26 cellular contexts compared by ENCODE assay signal in the genomic region with DNA sequence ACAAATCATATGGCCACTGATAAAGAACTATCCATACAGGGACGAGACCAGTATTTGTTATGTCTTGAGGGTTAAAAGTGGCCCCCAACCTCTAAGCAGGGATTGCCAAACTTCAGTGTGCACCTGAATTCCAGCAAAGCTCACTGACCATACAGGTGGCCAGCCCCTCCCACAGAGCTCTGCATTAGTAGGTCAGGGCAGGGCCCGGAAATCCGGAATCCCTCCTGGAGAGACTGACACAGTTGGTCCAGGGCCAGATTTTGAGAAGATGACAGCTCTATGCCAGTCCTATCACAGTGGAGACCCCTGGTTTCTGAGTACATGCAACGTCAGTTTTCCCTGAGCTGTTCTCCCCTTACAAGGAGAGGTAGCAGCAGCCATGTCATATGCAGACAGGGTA. TPM values are rescaled to one million over a fixed set of nuclear protein-coding genes. Genes with fewer than 3 reads are reported as not detected.
DNase-seq lines count a peak whose midpoint lies in the region; ATAC-seq and TF ChIP-seq lines count a peak whose summit lies in the region.
"Had no signal": no experiment of that assay in that cellular context is flagged by ENCODE, and none has a peak within 500 bp of the region (broad histone marks: within the 10 kb centered on the region; RNA-seq: fewer than 3 reads in every experiment).

No MANE protein-coding gene starts in this region.

- 0 out of 2 replicates have a peak, but pooled peaks cover 4% of the 10 kb centered on the region for H3K27me3 ChIP-seq in BLaER1
- H3K27me3 ChIP-seq: BE2C had no signal

- H3K27ac ChIP-seq in BLaER1 (peak overlapping the region; percentile 67; the same call in 1 of the 2 replicates), coronary artery (no peak overlapping the region)
- H3K27ac ChIP-seq: PC-9 had no signal

- no peaks in the 10 kb centered on the region for H3K36me3 ChIP-seq in BLaER1
- H3K36me3 ChIP-seq: BE2C, HAP-1 had no signal

- H4K20me1 ChIP-seq in BLaER1, result peaks cover 70% of the 10 kb centered on the region

- intact Hi-C loops in left colon (cut with DNase I, micrococcal nuclease) (no loop called here), posterior vena cava (cut with DNase I) (loop anchor here in 1 of 2 donors (10.0 kb wide), 1 partner anchor 176 kb away; no protein-coding TSS in a partner anchor)

- H3K4me1 ChIP-seq in BLaER1, result peaks cover 80% of the 10 kb centered on the region
- H3K4me1 ChIP-seq: BE2C, HAP-1 had no signal

- DNase-seq in HT-29 (ENCODE audit: low spot score) (peak; percentile 49), left colon (no peak), posterior vena cava (ENCODE audit: low spot score) (peak; percentile 72), NCI-H2029 (lab: John Stamatoyannopoulos, UW) (no peak), coronary artery (ENCODE audit: low spot score) (no peak)
- no peak for DNase-seq in activated CD4-positive, alpha-beta T cell treated with anti-CD3 and anti-CD28 coated beads for 1 hour
- DNase-seq: 8988T; ACHN; BE2C; CD4-positive, CD25-positive, alpha-beta regulatory T cell; IMR-90; KG1; NCI-H1048; NCI-H1417; NCI-H1694; NCI-H2081; NCI-H2227 treated with DMSO at 0.1 percent for 48 hours; NCI-H526 treated with DMSO at 0.1 percent for 48 hours; PC-9; Right ventricle myocardium superior had no signal

- H3K4me2 ChIP-seq in BLaER1, result peak overlapping the region; percentile 91
- H3K4me2 ChIP-seq: PC-9 had no signal

- peak overlapping the region; percentile 7; the same call in 1 of the 2 replicates for H3K9ac ChIP-seq in BLaER1

- H3K4me3 ChIP-seq in BLaER1, result no peak overlapping the region
- no peak overlapping the region for H3K4me3 ChIP-seq in coronary artery
- H3K4me3 ChIP-seq: HAP-1, PC-9 had no signal

- no peak for TF ChIP-seq CTCF in coronary artery (IDR thresholded peaks at IDR 0.05)

- H3K9me3 ChIP-seq in BLaER1, result no peaks in the 10 kb centered on the region
- H3K9me3 ChIP-seq: BE2C, HAP-1 had no signal

- peak; percentile 21 for ATAC-seq in left colon
- ATAC-seq in HG03521 (IDR thresholded peaks at IDR 0.05; ENCODE audit: unreplicated experiment), result no peak

RNA-seq across cellular contexts. Expression of a gene that starts 20.8 kb away (rescaled TPM):
- 37.3 and 44.2 TPM in 2 replicates for total RNA-seq in HT-29 (2014; rRNA removed; shearing (Covaris generic))
- total RNA-seq in left colon (10 to 100 TPM; 25.4 to 27.3 TPM), posterior vena cava (10 to 100 TPM; 21.6 to 31.2 TPM)

RNA-seq across cellular contexts. Expression of a gene that starts 38.1 kb away (rescaled TPM):
- total RNA-seq in HT-29 (2014; rRNA removed; shearing (Covaris generic)), result not detected in 2 replicates
- total RNA-seq in left colon, result 1 to 10 TPM in 1 of 2 donors, under 1 TPM in 1; 0.21 to 1.0 TPM
- total RNA-seq in posterior vena cava, result under 1 TPM; 0.52 to 0.60 TPM
- total RNA-seq: IMR-90, NCI-H460, PC-9, Right ventricle myocardium superior, RPMI7951, SK-MEL-5 had no signal

Comparison
In these comparisons a context has a peak if more than half of its experiments do, and no peak if none do; other contexts are left out.
1. DNase-seq: peak in HT-29 (single experiment) and posterior vena cava (single experiment); none in left colon (0 of 2), NCI-H2029 (single experiment), coronary artery (single experiment) and activated CD4-positive, alpha-beta T cell treated with anti-CD3 and anti-CD28 coated beads for 1 hour (single experiment).